Comparison of ENCODE assay signal across 8 cellular contexts in the genomic region with DNA sequence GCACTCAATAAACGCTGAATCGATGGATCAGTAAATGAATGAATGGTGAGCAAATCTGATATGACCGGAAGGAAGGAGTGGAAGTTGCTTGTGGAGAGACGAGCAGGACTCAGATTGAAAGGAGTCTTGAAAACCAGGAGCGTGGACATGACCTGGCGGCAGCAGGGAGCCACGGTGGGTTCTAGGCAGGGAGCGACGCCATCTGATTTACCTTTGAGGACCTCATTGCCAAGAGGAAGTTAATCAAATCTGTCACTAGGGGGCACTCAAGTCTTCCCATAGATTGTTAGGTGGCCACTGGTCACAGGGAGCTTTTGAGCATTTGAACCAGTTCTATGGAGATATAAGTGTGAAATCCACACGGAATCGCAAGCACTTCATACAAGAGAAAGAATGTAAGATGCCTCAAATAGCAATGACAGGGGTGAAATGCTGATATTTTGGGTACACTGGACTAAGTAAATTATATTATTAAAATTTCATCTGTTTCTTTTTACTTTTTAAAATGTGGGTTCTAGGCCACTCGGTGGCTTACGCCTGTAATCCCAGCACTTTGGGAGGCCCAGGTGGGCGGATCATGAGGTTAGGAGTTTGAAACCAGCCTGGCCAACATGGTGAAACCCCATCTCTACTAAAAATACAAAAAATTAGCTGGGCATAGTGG. TPM values are rescaled to one million over a fixed set of nuclear protein-coding genes. Genes with fewer than 3 reads are reported as not detected.
A peak's percentile ranks its signal among the peaks of the same experiment; 100 is the strongest.
DNase-seq lines count a peak whose midpoint lies in the region; ATAC-seq and TF ChIP-seq lines count a peak whose summit lies in the region.

No MANE protein-coding gene starts in this region.

- H3K9me3 ChIP-seq in CD4-positive, CD25-positive, alpha-beta regulatory T cell (ENCODE audit: control insufficient read depth in 2 of 2, low read length in 2 of 2) = no peaks in the 10 kb centered on the region
- H3K9me3 ChIP-seq in HCT116 (ENCODE audit: control insufficient read depth in 1 of 2, insufficient read depth in 1 of 2, low read depth in 1 of 2, low read length in 2 of 2) (no peaks in the 10 kb centered on the region), mucosa of descending colon (no peaks in the 10 kb centered on the region), tibial nerve (no peaks in the 10 kb centered on the region)

- BruUV-seq in HCT116 (replicated peaks; lab: Mats Ljungman, UMichigan) = no TSS peak

- no peaks in the 10 kb centered on the region for H4K20me1 ChIP-seq in HCT116 (ENCODE audit: insufficient read depth)

- TF ChIP-seq RAD21 in HCT116 (IDR thresholded peaks at IDR 0.05; ENCODE audit: low read depth) = peak; percentile 92

- POLR2A ChIA-PET in HCT116 (lab: Charles Lee) = interaction anchor here (0.6 kb wide), 1 partner anchor 238 kb away, joined by 4 read pairs; a partner anchor contains a TSS

- H3K27ac ChIP-seq in CD4-positive, CD25-positive, alpha-beta regulatory T cell (ENCODE audit: insufficient read depth, low read length, poor library complexity, severe bottlenecking) = no peak overlapping the region
- H3K27ac ChIP-seq in HCT116 (ENCODE audit: low read depth, low read length) (no peak overlapping the region), epithelial cell of prostate (no peak overlapping the region), tibial nerve (no peak overlapping the region)

- TF ChIP-seq CTCF in HCT116 (IDR thresholded peaks at IDR 0.05 in 2 of 3, conservative IDR thresholded peaks at IDR 0.05 in 1 of 3; ENCODE audit: borderline replicate concordance in 1 of 3, insufficient read depth in 1 of 3, low read depth in 2 of 3, low read length in 2 of 3) = peak; percentile 63 to 93 (median 77)
- TF ChIP-seq CTCF in mucosa of descending colon (IDR thresholded peaks at IDR 0.05) = peak; percentile 14
- TF ChIP-seq CTCF in tibial nerve (IDR thresholded peaks at IDR 0.05) = peak; percentile 57 to 77 (median 64)

- TF ChIP-seq EP300 in tibial nerve (IDR thresholded peaks at IDR 0.05) = peak in 1 of 2 donors; percentile 11

- peak; percentile 50 to 73 for ATAC-seq in CD4-positive, CD25-positive, alpha-beta regulatory T cell (ENCODE audit: low read depth in 2 of 2)
- ATAC-seq in HCT116 = peak; percentile 47
- peak; percentile 57 for ATAC-seq in mucosa of descending colon
- ATAC-seq in GM19397 (IDR thresholded peaks at IDR 0.05; ENCODE audit: unreplicated experiment) = no peak

- H3K4me1 Mint-ChIP-seq in CD4-positive, CD25-positive, alpha-beta regulatory T cell = peaks cover 0 to 2% (median 0%) of the 10 kb centered on the region in 4 donors

- TF ChIP-seq POLR2A in HCT116 (IDR thresholded peaks at IDR 0.05; ENCODE audit: borderline replicate concordance, extremely low read depth, insufficient read depth, insufficient read length) = no peak
- TF ChIP-seq POLR2A in tibial nerve (IDR thresholded peaks at IDR 0.05) = no peak

- no peak overlapping the region for H3K4me3 Mint-ChIP-seq in CD4-positive, CD25-positive, alpha-beta regulatory T cell

- no peaks in the 10 kb centered on the region for H3K9me3 Mint-ChIP-seq in CD4-positive, CD25-positive, alpha-beta regulatory T cell

- no peaks in the 10 kb centered on the region for H3K79me2 ChIP-seq in HCT116 (ENCODE audit: insufficient read depth, low read length)

- peaks cover 13% of the 10 kb centered on the region for H3K27me3 Mint-ChIP-seq in CD4-positive, CD25-positive, alpha-beta regulatory T cell

- no peak overlapping the region for H3K4me2 ChIP-seq in HCT116 (ENCODE audit: low read length)

- H3K36me3 Mint-ChIP-seq in CD4-positive, CD25-positive, alpha-beta regulatory T cell = no peaks in the 10 kb centered on the region

- 40 to 43% methylated on average over 14 of the region's 14 CpGs for WGBS in tibial nerve, 2 donors

- intact Hi-C loops in HCT116 (cut with micrococcal nuclease) = loop anchor here (1.0 to 10.0 kb wide), 4 partner anchors 95 to 216 kb away; a partner anchor contains a TSS
- intact Hi-C loops in mucosa of descending colon (cut with DNase I, micrococcal nuclease) = loop anchor here in 1 of 2 donors (5.0 kb wide), 1 partner anchor 94 kb away; no protein-coding TSS in a partner anchor

- no peak overlapping the region for H3K4me3 ChIP-seq in CD4-positive, CD25-positive, alpha-beta regulatory T cell (ENCODE audit: low read depth, low read length)
- H3K4me3 ChIP-seq in HCT116 (replicated peaks in 1 of 2; ENCODE audit: low read depth in 1 of 2, low read length in 2 of 2) (no peak overlapping the region), mucosa of descending colon (no peak overlapping the region), tibial nerve (no peak overlapping the region)

- H3K9me2 ChIP-seq in HCT116 (ENCODE audit: insufficient read depth) = no peaks in the 10 kb centered on the region

- no peak overlapping the region for H3K27ac Mint-ChIP-seq in CD4-positive, CD25-positive, alpha-beta regulatory T cell

- CTCF ChIA-PET in HCT116 (lab: Charles Lee) = interaction anchor here (0.5 to 1.5 kb wide), 15 partner anchors 8 to 483 kb away, joined by 3 to 16 read pairs (median 3); a partner anchor contains a TSS

- H3K4me1 ChIP-seq in CD4-positive, CD25-positive, alpha-beta regulatory T cell (ENCODE audit: control insufficient read depth, insufficient read depth, low read length, poor library complexity, severe bottlenecking) = no peaks in the 10 kb centered on the region
- H3K4me1 ChIP-seq in HCT116 (ENCODE audit: control insufficient read depth in 1 of 2, insufficient read depth in 2 of 2, low read length in 2 of 2) = peaks cover 27 to 28% of the 10 kb centered on the region in 2 experiments
- H3K4me1 ChIP-seq in mucosa of descending colon (ENCODE audit: low read depth) = no peaks in the 10 kb centered on the region
- peaks cover 0 to 16% (median 11%) of the 10 kb centered on the region in 4 donors for H3K4me1 ChIP-seq in tibial nerve

- peak; percentile 25 to 85 (median 69) for DNase-seq in CD4-positive, CD25-positive, alpha-beta regulatory T cell
- DNase-seq in HCT116 (ENCODE audit: low read depth, low spot score) = peak; percentile 79
- peak; percentile 72 to 85 for DNase-seq in NCI-H524 (lab: John Stamatoyannopoulos, UW)
- peak; percentile 6 to 9 for DNase-seq in activated CD4-positive, alpha-beta T cell treated with anti-CD3 and anti-CD28 coated beads, Interleukin-2, amount 50 U/mL, for 4 hours
- DNase-seq in epithelial cell of prostate (ENCODE audit: low read depth, low spot score) = peak; percentile 40
- DNase-seq in mucosa of descending colon = peak in 1 of 3 donors; percentile 65
- DNase-seq in tibial nerve (ENCODE audit: low spot score in 2 of 2) = peak in 1 of 2 donors; percentile 73

- no peaks in the 10 kb centered on the region for H3K27me3 ChIP-seq in CD4-positive, CD25-positive, alpha-beta regulatory T cell (ENCODE audit: control insufficient read depth, insufficient read depth, low read length)
- no peaks in the 10 kb centered on the region for H3K27me3 ChIP-seq in HCT116 (ENCODE audit: insufficient read depth, low read length)
- H3K27me3 ChIP-seq in tibial nerve = no peaks in the 10 kb centered on the region

- H3K36me3 ChIP-seq in CD4-positive, CD25-positive, alpha-beta regulatory T cell (ENCODE audit: control insufficient read depth, insufficient read depth, low read length) = no peaks in the 10 kb centered on the region
- H3K36me3 ChIP-seq in HCT116 (ENCODE audit: control insufficient read depth in 1 of 2, insufficient read depth in 2 of 2, low read length in 2 of 2) (no peaks in the 10 kb centered on the region), mucosa of descending colon (ENCODE audit: low read depth) (no peaks in the 10 kb centered on the region), tibial nerve (no peaks in the 10 kb centered on the region)

- RAD21 ChIA-PET in HCT116 (lab: Charles Lee; ENCODE audit: low non-redundant PET in 1 of 2, low total read pairs in 2 of 2, uncharacterized antibody in 2 of 2, unreplicated experiment in 2 of 2) = interaction anchor here in 1 of 2 experiments (0.5 to 1.2 kb wide), 5 partner anchors 10 to 185 kb away, joined by 4 to 7 read pairs (median 4); no protein-coding TSS in a partner anchor

- H2AFZ ChIP-seq in HCT116 (ENCODE audit: low read depth, low read length, poor library complexity, severe bottlenecking) = no peak overlapping the region

- H3K9ac ChIP-seq in HCT116 (ENCODE audit: low read length) = no peak overlapping the region

TF ChIP-seq in HCT116, 20 proteins besides CTCF, POLR2A, EP300 and RAD21:
- TF ChIP-seq CBX3 (IDR thresholded peaks at IDR 0.05; ENCODE audit: low read depth) = peak; percentile 96
- no peak for TF ChIP-seq JUND (IDR thresholded peaks at IDR 0.05)
- no peak for TF ChIP-seq ZNF274 (IDR thresholded peaks at IDR 0.05; ENCODE audit: low read depth, low read length)
- peak; percentile 22; the same call in 1 of the 2 replicates for TF ChIP-seq SP1 (IDR thresholded peaks at IDR 0.05; ENCODE audit: low read depth)
- TF ChIP-seq, protein P1, sequence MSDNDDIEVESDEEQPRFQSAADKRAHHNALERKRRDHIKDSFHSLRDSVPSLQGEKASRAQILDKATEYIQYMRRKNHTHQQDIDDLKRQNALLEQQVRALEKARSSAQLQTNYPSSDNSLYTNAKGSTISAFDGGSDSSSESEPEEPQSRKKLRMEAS (IDR thresholded peaks at IDR 0.05) = peak; percentile 67
- peak; percentile 61 for TF ChIP-seq YY1 (IDR thresholded peaks at IDR 0.05; ENCODE audit: extremely low read depth, insufficient replicate concordance, low read depth, low read length)
- no peak for TF ChIP-seq EZH2phosphoT487 (IDR thresholded peaks at IDR 0.05; ENCODE audit: borderline replicate concordance)
- TF ChIP-seq POLR2AphosphoS5 (IDR thresholded peaks at IDR 0.05; ENCODE audit: low read depth, low read length) = peak; percentile 29; the same call in 1 of the 2 replicates

RNA-seq across cellular contexts. Expression of a gene that starts 9.2 kb away (rescaled TPM):
- total RNA-seq in CD4-positive, CD25-positive, alpha-beta regulatory T cell = 0.07 TPM
- polyA plus RNA-seq in CD4-positive, CD25-positive, alpha-beta regulatory T cell = not detected
- total RNA-seq in HCT116 (2021; ENCODE audit: unreplicated experiment) (6.6 TPM), mucosa of descending colon (under 1 TPM in 1 of 3 donors, not detected in 2; 0.35 TPM), tibial nerve (1 to 10 TPM in 1 of 4 donors, under 1 TPM in 1, not detected in 2; 0.20 to 2.5 TPM)
- polyA plus RNA-seq in HCT116 (2012) = 5.0 and 7.1 TPM in 2 replicates

RNA-seq across cellular contexts. Expression of a gene that starts 50.6 kb away (rescaled TPM):
- total RNA-seq in CD4-positive, CD25-positive, alpha-beta regulatory T cell = 20.2 TPM
- 10 to 100 TPM; 10.1 to 14.5 (median 12.2) TPM for polyA plus RNA-seq in CD4-positive, CD25-positive, alpha-beta regulatory T cell
- total RNA-seq in HCT116 (2021; ENCODE audit: unreplicated experiment) (26.0 TPM), mucosa of descending colon (10 to 100 TPM in 1 of 3 donors, 1 to 10 TPM in 2; 3.1 to 37.1 (median 4.2) TPM), tibial nerve (10 to 100 TPM; 56.9 to 73.5 (median 67.1) TPM)
- 16.5 and 17.7 TPM in 2 replicates for polyA plus RNA-seq in HCT116 (2012)

Comparison
In these comparisons a context has a peak if more than half of its experiments do, and no peak if none do; other contexts are left out.
1. CTCF ChIP-seq: peak in every context shown above with its lines; median percentile 77 in HCT116; 64 in tibial nerve; 14 in mucosa of descending colon.